19 cellular contexts compared by ENCODE assay signal in genomic region chr10:61487506-61487905, GRCh38. TPM values are rescaled to one million over a fixed set of nuclear protein-coding genes. Genes with fewer than 3 reads are reported as not detected.
A peak's percentile ranks its signal among the peaks of the same experiment; 100 is the strongest.
DNase-seq lines count a peak whose midpoint lies in the region; ATAC-seq and TF ChIP-seq lines count a peak whose summit lies in the region.
"Had no signal": no experiment of that assay in that cellular context is flagged by ENCODE, and none has a peak within 500 bp of the region (broad histone marks: within the 10 kb centered on the region; RNA-seq: fewer than 3 reads in every experiment).

No MANE protein-coding gene starts in this region.

- TF ChIP-seq CTCF in epithelial cell of esophagus (IDR thresholded peaks at IDR 0.05; ENCODE audit: insufficient read depth, low read depth, low read length, missing control alignments), result no peak
- no peak for TF ChIP-seq CTCF in esophagus squamous epithelium (IDR thresholded peaks at IDR 0.05)
- TF ChIP-seq CTCF in body of pancreas (IDR thresholded peaks at IDR 0.05), result no peak

- no CpG with 5 or more reads among the region's 5 CpGs for WGBS in trophoblast cell (ENCODE audit: extremely low coverage, insufficient coverage, insufficient read length)
- WGBS in esophagus squamous epithelium, 2 donors, result 55 to 84% methylated on average over 5 of the region's 5 CpGs
- 63 to 70% methylated on average over 5 of the region's 5 CpGs for WGBS in body of pancreas, 2 donors

- H3K79me1 ChIP-seq in trophoblast cell (ENCODE audit: low read length), result no peaks in the 10 kb centered on the region

- H3K27ac ChIP-seq in trophoblast cell (ENCODE audit: low read depth, low read length) (no peak overlapping the region), esophagus squamous epithelium (no peak overlapping the region), body of pancreas (no peak overlapping the region)
- H3K27ac ChIP-seq: PC-9 had no signal

- H2BK5ac ChIP-seq in trophoblast cell (ENCODE audit: low read depth, low read length, poor library complexity), result no peak overlapping the region

- H2BK12ac ChIP-seq in trophoblast cell (ENCODE audit: low read length), result no peak overlapping the region

- intact Hi-C loops in esophagus squamous epithelium (cut with DNase I), result no loop called here
- intact Hi-C loops in body of pancreas (cut with DNase I), result no loop called here

- no peak overlapping the region for H3K4ac ChIP-seq in trophoblast cell (ENCODE audit: low read depth, low read length)

- ATAC-seq in HG03457 (IDR thresholded peaks at IDR 0.05; ENCODE audit: unreplicated experiment), result no peak
- no peak for ATAC-seq in body of pancreas
- ATAC-seq: activated CD4-positive, alpha-beta T cell treated with anti-CD3 and anti-CD28 coated beads for 36 hours; activated naive CD8-positive, alpha-beta T cell treated with anti-CD3 and anti-CD28 coated beads, Interleukin-2, amount 50 U/mL, for 24 hours; K562 had no signal

- TF ChIP-seq POLR2A in esophagus squamous epithelium (IDR thresholded peaks at IDR 0.05) (no peak), body of pancreas (IDR thresholded peaks at IDR 0.05) (no peak)

- no peak overlapping the region for H2BK120ac ChIP-seq in trophoblast cell (ENCODE audit: insufficient read depth, low read length, poor library complexity)

- no peak overlapping the region for H4K8ac ChIP-seq in trophoblast cell (ENCODE audit: low read depth, low read length)

- no peak overlapping the region for H3K23ac ChIP-seq in trophoblast cell (ENCODE audit: low read length)

- H3K79me2 ChIP-seq in trophoblast cell (ENCODE audit: control insufficient read depth, insufficient read depth, low read length, poor library complexity), result no peaks in the 10 kb centered on the region

- H3K9me3 ChIP-seq in trophoblast cell (ENCODE audit: insufficient read depth, low read depth, low read length) (no peaks in the 10 kb centered on the region), esophagus squamous epithelium (no peaks in the 10 kb centered on the region), body of pancreas (no peaks in the 10 kb centered on the region)

- no peak overlapping the region for H3K14ac ChIP-seq in trophoblast cell (ENCODE audit: low read length)

- no peak overlapping the region for H3K9ac ChIP-seq in trophoblast cell (ENCODE audit: low read length)

- H3K4me3 ChIP-seq in epithelial cell of esophagus (ENCODE audit: low read length) (no peak overlapping the region), trophoblast cell (ENCODE audit: low read depth, low read length) (no peak overlapping the region), esophagus squamous epithelium (no peak overlapping the region), body of pancreas (no peak overlapping the region)
- H3K4me3 ChIP-seq: K562, PC-9 had no signal

- no peak overlapping the region for H4K91ac ChIP-seq in trophoblast cell (ENCODE audit: low read depth, low read length)

- H3K18ac ChIP-seq in trophoblast cell (ENCODE audit: low read length), result no peak overlapping the region

- H3K27me3 ChIP-seq in trophoblast cell (ENCODE audit: insufficient read depth, low read length) (no peaks in the 10 kb centered on the region), esophagus squamous epithelium (no peaks in the 10 kb centered on the region), body of pancreas (no peaks in the 10 kb centered on the region)

- H4K12ac ChIP-seq in trophoblast cell (ENCODE audit: low read depth, low read length), result no peak overlapping the region

- no peak overlapping the region for H3K4me2 ChIP-seq in trophoblast cell (ENCODE audit: low read length)
- H3K4me2 ChIP-seq: PC-9 had no signal

- H3K4me1 ChIP-seq in trophoblast cell (ENCODE audit: control insufficient read depth in 1 of 2, insufficient read depth in 2 of 2, low read length in 2 of 2) (no peaks in the 10 kb centered on the region), esophagus squamous epithelium (no peaks in the 10 kb centered on the region), body of pancreas (no peaks in the 10 kb centered on the region)

- DNase-seq in ELR (ENCODE audit: low read depth) (peak; percentile 83), M059J (ENCODE audit: low read depth) (peak; percentile 79), epithelial cell of esophagus (ENCODE audit: low read depth) (peak; percentile 11), trophoblast cell (peak; percentile 41 to 62), esophagus squamous epithelium (lab: John Stamatoyannopoulos, UW) (no peak), body of pancreas (no peak)
- DNase-seq: activated CD4-positive, alpha-beta T cell treated with anti-CD3 and anti-CD28 coated beads for 36 hours; activated naive CD8-positive, alpha-beta T cell treated with anti-CD3 and anti-CD28 coated beads, Interleukin-2, amount 50 U/mL, for 24 hours; C1 segment of cervical spinal cord; central memory CD4-positive, alpha-beta T cell; effector memory CD4-positive, alpha-beta T cell; mesendoderm; natural killer cell; NCI-H1092; NCI-H82; stimulated activated CD4-positive, alpha-beta T cell treated with anti-CD3 and anti-CD28 coated beads, Interleukin-4, amount 100 ng/mL, for 4 hours had no signal

- no peak overlapping the region for H2AFZ ChIP-seq in trophoblast cell (ENCODE audit: insufficient read depth, low read length, poor library complexity)
- H2AFZ ChIP-seq: PC-9 had no signal

- H3K36me3 ChIP-seq in trophoblast cell (ENCODE audit: control insufficient read depth in 1 of 2, insufficient read depth in 2 of 2, low read length in 2 of 2), result no peaks in the 10 kb centered on the region
- H3K36me3 ChIP-seq in esophagus squamous epithelium, result no peaks in the 10 kb centered on the region
- H3K36me3 ChIP-seq in body of pancreas (replicated peaks in 1 of 2; ENCODE audit: insufficient read depth in 1 of 2, low read depth in 2 of 2), result no peaks in the 10 kb centered on the region

- H2AK5ac ChIP-seq in trophoblast cell (ENCODE audit: low read length), result no peak overlapping the region

RNA-seq across cellular contexts. Expression of gene TMEM26, which starts 34.3 kb away (rescaled TPM):
- total RNA-seq in M059J (2014; rRNA removed; shearing (Covaris generic)), result 4.5 and 5.7 TPM in 2 replicates
- polyA plus RNA-seq in trophoblast cell (2013), result not detected in 2 replicates
- total RNA-seq in esophagus squamous epithelium (under 1 TPM in 3 of 4 donors, not detected in 1; 0.09 to 0.38 (median 0.09) TPM), body of pancreas (not detected)
- total RNA-seq: activated CD4-positive, alpha-beta T cell treated with anti-CD3 and anti-CD28 coated beads for 36 hours; K562; natural killer cell; PC-9 had no signal
- polyA plus RNA-seq: K562 had no signal

Comparison
In these comparisons a context has a peak if more than half of its experiments do, and no peak if none do; other contexts are left out.
1. DNase-seq: peak in ELR (single experiment), M059J (single experiment), epithelial cell of esophagus (single experiment) and trophoblast cell (2 of 2); none in esophagus squamous epithelium (single experiment) and body of pancreas (0 of 4).